Comparison of ENCODE assay signal across 9 cellular contexts in the genomic region with DNA sequence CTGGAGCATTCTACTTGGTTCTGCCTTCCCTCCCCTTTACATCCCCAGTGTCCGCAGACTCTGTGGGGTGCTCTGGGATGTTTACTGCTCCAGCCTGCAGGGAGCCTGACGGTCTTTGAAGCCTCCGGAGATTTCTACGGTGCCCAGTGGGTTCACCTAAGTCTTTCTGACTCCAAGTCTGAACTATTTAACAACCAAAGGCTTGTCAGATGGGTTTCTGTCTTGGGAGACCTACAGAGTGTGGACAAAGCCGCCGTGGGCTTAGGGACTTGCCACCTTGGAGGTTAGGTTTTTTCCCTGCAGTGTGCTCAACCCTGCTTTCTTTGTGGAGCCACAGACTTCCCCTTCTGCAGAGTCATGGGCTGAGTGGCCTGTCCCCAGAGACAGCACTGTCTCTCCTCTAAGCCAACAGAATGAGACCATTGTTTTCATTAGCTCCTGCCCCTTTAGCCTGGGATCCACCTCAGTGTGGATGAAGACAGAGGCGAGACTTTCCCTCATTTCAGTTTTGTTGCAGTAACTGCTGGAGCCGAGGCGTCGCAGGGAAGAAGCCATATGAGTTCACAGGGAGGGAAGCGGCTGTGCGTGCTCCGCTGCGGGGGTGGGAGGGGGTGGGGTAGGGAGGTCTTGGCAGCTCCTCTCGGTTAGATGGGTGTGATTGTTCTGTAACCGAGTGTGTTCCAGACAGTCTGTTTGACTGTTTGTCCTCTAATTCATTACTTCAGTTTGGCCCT.
DNase-seq lines count a peak whose midpoint lies in the region; ATAC-seq and TF ChIP-seq lines count a peak whose summit lies in the region.
"Had no signal": no experiment of that assay in that cellular context is flagged by ENCODE, and none has a peak within 500 bp of the region (broad histone marks: within the 10 kb centered on the region; RNA-seq: fewer than 3 reads in every experiment).

No MANE protein-coding gene starts in this region.

- peaks cover 0 to 5% of the 10 kb centered on the region in 2 donors for H3K4me1 Mint-ChIP-seq in natural killer cell treated with Interleukin-12 subunit alpha and Interleukin-12 subunit beta and Interleukin-15 and Interleukin-18, amount 100 ng/mL, for 72 hours (ENCODE audit: low read depth in 2 of 2)

- H3K4me3 ChIP-seq in upper lobe of right lung, result no peak overlapping the region

- no peak overlapping the region for H3K4me3 Mint-ChIP-seq in natural killer cell treated with Interleukin-12 subunit alpha and Interleukin-12 subunit beta and Interleukin-15 and Interleukin-18, amount 100 ng/mL, for 72 hours

- H3K4me1 ChIP-seq in upper lobe of right lung, result peaks cover 9% of the 10 kb centered on the region

- no peak for TF ChIP-seq CTCF in upper lobe of right lung (IDR thresholded peaks at IDR 0.05)

- peak; percentile 37 for DNase-seq in ELF-1 (ENCODE audit: low read depth, low spot score)
- peak; percentile 71 for DNase-seq in globus pallidus (ENCODE audit: low spot score)
- DNase-seq in upper lobe of right lung, result no peak
- DNase-seq in NOMO-1 treated with DMSO at 0.1 percent for 48 hours (lab: John Stamatoyannopoulos, UW; ENCODE audit: unreplicated experiment), result no peak
- DNase-seq in activated T-cell treated with anti-CD3 and anti-CD28 coated beads for 4 hours, result no peak
- no peak for DNase-seq in natural killer cell treated with Interleukin-12 subunit alpha and Interleukin-12 subunit beta and Interleukin-15 and Interleukin-18, amount 100 ng/mL, for 72 hours (ENCODE audit: low spot score)

- no peaks in the 10 kb centered on the region for H3K9me3 Mint-ChIP-seq in natural killer cell treated with Interleukin-12 subunit alpha and Interleukin-12 subunit beta and Interleukin-15 and Interleukin-18, amount 100 ng/mL, for 72 hours

- H3K9me3 ChIP-seq in upper lobe of right lung, result no peaks in the 10 kb centered on the region

- no peak overlapping the region for H3K27ac Mint-ChIP-seq in natural killer cell treated with Interleukin-12 subunit alpha and Interleukin-12 subunit beta and Interleukin-15 and Interleukin-18, amount 100 ng/mL, for 72 hours

- intact Hi-C loops in upper lobe of right lung (cut with DNase I), result no loop called here

- ATAC-seq in GM21447 (IDR thresholded peaks at IDR 0.05; ENCODE audit: unreplicated experiment) (peak; percentile 41), HG03571 (IDR thresholded peaks at IDR 0.05; ENCODE audit: unreplicated experiment) (peak; percentile 55), upper lobe of right lung (peak; percentile 59)
- no peak for ATAC-seq in natural killer cell treated with Interleukin-12 subunit alpha and Interleukin-12 subunit beta and Interleukin-15 and Interleukin-18, amount 100 ng/mL, for 72 hours
- ATAC-seq: HCT116 had no signal

- H3K27ac ChIP-seq in upper lobe of right lung, result no peak overlapping the region

- no peaks in the 10 kb centered on the region for H3K36me3 ChIP-seq in upper lobe of right lung

- peaks cover 3 to 10% of the 10 kb centered on the region in 2 donors for H3K27me3 Mint-ChIP-seq in natural killer cell treated with Interleukin-12 subunit alpha and Interleukin-12 subunit beta and Interleukin-15 and Interleukin-18, amount 100 ng/mL, for 72 hours

- no peaks in the 10 kb centered on the region for H3K36me3 Mint-ChIP-seq in natural killer cell treated with Interleukin-12 subunit alpha and Interleukin-12 subunit beta and Interleukin-15 and Interleukin-18, amount 100 ng/mL, for 72 hours

- no peaks in the 10 kb centered on the region for H3K27me3 ChIP-seq in upper lobe of right lung

Comparison
In these comparisons a context has a peak if more than half of its experiments do, and no peak if none do; other contexts are left out.
1. DNase-seq: peak in ELF-1 (single experiment) and globus pallidus (single experiment); none in upper lobe of right lung (single experiment), NOMO-1 treated with DMSO at 0.1 percent for 48 hours (single experiment), activated T-cell treated with anti-CD3 and anti-CD28 coated beads for 4 hours (single experiment) and natural killer cell treated with Interleukin-12 subunit alpha and Interleukin-12 subunit beta and Interleukin-15 and Interleukin-18, amount 100 ng/mL, for 72 hours (single experiment).
2. ATAC-seq: peak in GM21447 (single experiment), HG03571 (single experiment) and upper lobe of right lung (single experiment); none in natural killer cell treated with Interleukin-12 subunit alpha and Interleukin-12 subunit beta and Interleukin-15 and Interleukin-18, amount 100 ng/mL, for 72 hours (0 of 2).